36 cellular contexts compared by ENCODE assay signal in the genomic region with DNA sequence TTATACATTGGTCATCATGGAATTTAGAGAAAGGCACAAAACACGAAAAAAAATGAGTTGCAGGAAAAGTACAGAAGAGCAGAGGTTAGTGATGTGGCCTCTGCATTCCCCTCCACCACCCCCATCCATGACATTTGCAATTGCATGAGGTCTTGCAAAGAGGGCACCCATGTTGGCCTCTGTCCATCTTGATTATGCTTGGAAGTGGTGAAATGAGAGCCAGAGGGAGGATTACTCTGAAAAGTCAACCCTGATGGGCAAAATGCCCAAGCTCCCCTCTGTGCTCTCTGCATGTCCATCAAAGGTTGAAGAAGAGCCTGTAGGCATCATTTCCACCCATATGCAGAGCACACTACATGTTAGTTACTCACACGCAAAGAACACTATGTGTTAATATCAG.
"Had no signal": no experiment of that assay in that cellular context is flagged by ENCODE, and none has a peak within 500 bp of the region (broad histone marks: within the 10 kb centered on the region; RNA-seq: fewer than 3 reads in every experiment).

No MANE protein-coding gene starts in this region.

- H3K9me3 Mint-ChIP-seq: activated naive CD4-positive, alpha-beta T cell treated with anti-CD3 and anti-CD28 coated beads, Interleukin-2, amount 10 ng/mL, durations not matched to agents 7 days and 5 days; activated naive CD8-positive, alpha-beta T cell treated with anti-CD3 and anti-CD28 coated beads, Interleukin-2, amount 50 U/mL, for 24 hours; activated T-cell treated with anti-CD3 and anti-CD28 coated beads, Interleukin-2, amount 50 U/mL, for 4 hours; IgD-negative memory B cell had no signal

- H3K27ac Mint-ChIP-seq: activated CD8-positive, alpha-beta T cell treated with anti-CD3 and anti-CD28 coated beads, Interleukin-2, amount 10 ng/mL, durations not matched to agents 7 days and 5 days; activated naive CD4-positive, alpha-beta T cell treated with anti-CD3 and anti-CD28 coated beads, Interleukin-2, amount 10 ng/mL, durations not matched to agents 7 days and 5 days; activated naive CD8-positive, alpha-beta T cell; activated naive CD8-positive, alpha-beta T cell treated with anti-CD3 and anti-CD28 coated beads, Interleukin-2, amount 50 U/mL, for 24 hours; IgD-negative memory B cell had no signal

- H3K36me3 Mint-ChIP-seq: activated naive CD4-positive, alpha-beta T cell treated with anti-CD3 and anti-CD28 coated beads, Interleukin-2, amount 10 ng/mL, durations not matched to agents 7 days and 5 days; activated naive CD8-positive, alpha-beta T cell; IgD-negative memory B cell had no signal

- H3K36me3 ChIP-seq: ascending aorta, Peyer's patch, WERI-Rb-1 had no signal

- H3K9me3 ChIP-seq: ascending aorta, body of pancreas, Peyer's patch had no signal

- ATAC-seq: activated CD8-positive, alpha-beta T cell treated with anti-CD3 and anti-CD28 coated beads, Interleukin-2, amount 10 ng/mL, durations not matched to agents 7 days and 5 days; activated naive CD8-positive, alpha-beta T cell treated with anti-CD3 and anti-CD28 coated beads, Interleukin-2, amount 50 U/mL, for 24 hours; activated T-cell treated with anti-CD3 and anti-CD28 coated beads, Interleukin-2, amount 50 U/mL, for 4 hours; body of pancreas; PC-3; Right ventricle myocardium inferior; SK-N-SH treated with all-trans-retinoic acid at 6 μM for 48 hours had no signal

- H3K4me3 ChIP-seq: ascending aorta, body of pancreas, Peyer's patch had no signal

- H3K4me1 Mint-ChIP-seq: activated naive CD4-positive, alpha-beta T cell treated with anti-CD3 and anti-CD28 coated beads, Interleukin-2, amount 10 ng/mL, durations not matched to agents 7 days and 5 days; activated naive CD8-positive, alpha-beta T cell treated with anti-CD3 and anti-CD28 coated beads, Interleukin-2, amount 50 U/mL, for 24 hours; IgD-negative memory B cell had no signal

- H3K27me3 ChIP-seq: ascending aorta, body of pancreas, Peyer's patch had no signal

- H3K4me3 Mint-ChIP-seq: activated CD8-positive, alpha-beta T cell treated with anti-CD3 and anti-CD28 coated beads, Interleukin-2, amount 10 ng/mL, durations not matched to agents 7 days and 5 days; activated naive CD4-positive, alpha-beta T cell treated with anti-CD3 and anti-CD28 coated beads, Interleukin-2, amount 10 ng/mL, durations not matched to agents 7 days and 5 days; activated naive CD8-positive, alpha-beta T cell; activated naive CD8-positive, alpha-beta T cell treated with anti-CD3 and anti-CD28 coated beads, Interleukin-2, amount 50 U/mL, for 24 hours; activated T-cell treated with anti-CD3 and anti-CD28 coated beads, Interleukin-2, amount 50 U/mL, for 4 hours; IgD-negative memory B cell had no signal

- H3K4me1 ChIP-seq: body of pancreas, Peyer's patch had no signal

- H3K27ac ChIP-seq: ascending aorta, body of pancreas, Peyer's patch, RWPE1, WERI-Rb-1 had no signal

- DNase-seq: activated CD4-positive, alpha-beta T cell treated with anti-CD3 and anti-CD28 coated beads for 1 hour; activated CD4-positive, alpha-beta T cell treated with anti-CD3 and anti-CD28 coated beads for 48 hours; activated CD4-positive, alpha-beta T cell treated with anti-CD3 and anti-CD28 coated beads, Interleukin-2, amount 50 U/mL, for 4 hours; activated CD4-positive, CD25-positive, alpha-beta regulatory T cell; activated CD8-positive, alpha-beta T cell treated with anti-CD3 and anti-CD28 coated beads, Interleukin-2, amount 10 ng/mL, durations not matched to agents 7 days and 5 days; activated effector memory CD4-positive, alpha-beta T cell treated with Interleukin-2 at 50 U/mL for 16 hours; activated naive CD4-positive, alpha-beta T cell treated with anti-CD3 and anti-CD28 coated beads, Interleukin-2, amount 10 ng/mL, durations not matched to agents 7 days and 5 days; activated naive CD8-positive, alpha-beta T cell treated with anti-CD3 and anti-CD28 coated beads, Interleukin-2, amount 50 U/mL, for 24 hours; activated T-cell treated with anti-CD3 and anti-CD28 coated beads, Interleukin-2, amount 50 U/mL, for 4 hours; amygdala; body of pancreas; caudate nucleus; cerebellar nuclear complex; Karpas-422; KBM-7; NCI-H1436 treated with DMSO at 0.1 percent for 48 hours; NCI-H1694 treated with DMSO at 0.1 percent for 48 hours; NCI-H2029; NCI-H446; NCI-H510A treated with DMSO at 0.1 percent for 48 hours; NCI-H526 treated with DMSO at 0.1 percent for 48 hours; NCI-H82; NK-92 treated with Interleukin-12 subunit alpha and Interleukin-12 subunit beta, amount 100 ng/mL, for 24 hours; PC-3; Peyer's patch; SIG-M5; T-helper 1 cell; T-helper 2 cell; T-helper 9 cell; WERI-Rb-1 had no signal
